Comparison of ENCODE assay signal across 12 cellular contexts in the genomic region with DNA sequence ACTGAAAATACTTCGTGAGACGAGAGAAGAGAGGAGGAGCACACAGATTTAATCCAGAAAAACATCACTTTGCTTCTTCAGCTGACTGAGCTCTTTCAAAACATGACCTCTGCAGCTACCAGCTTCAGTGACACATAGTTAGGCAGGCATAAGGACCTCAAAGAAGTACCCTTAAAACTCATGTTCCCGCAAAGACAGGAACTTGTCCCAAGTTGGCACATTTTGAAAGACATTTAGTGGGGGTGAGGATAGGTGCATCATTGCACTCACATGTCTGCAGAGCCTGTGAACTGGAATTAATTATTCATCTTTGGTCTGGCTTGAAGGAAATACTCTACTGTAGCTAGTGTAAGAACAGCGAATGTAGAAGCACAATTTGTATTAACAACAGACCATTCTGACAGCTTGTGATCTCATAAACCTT.
DNase-seq lines count a peak whose midpoint lies in the region; ATAC-seq, FAIRE-seq and TF ChIP-seq lines count a peak whose summit lies in the region.
"Had no signal": no experiment of that assay in that cellular context is flagged by ENCODE, and none has a peak within 500 bp of the region (broad histone marks: within the 10 kb centered on the region; RNA-seq: fewer than 3 reads in every experiment).

No MANE protein-coding gene starts in this region.

- peaks cover 4 to 8% of the 10 kb centered on the region in 2 donors for H3K9me3 Mint-ChIP-seq in activated T-cell treated with anti-CD3 and anti-CD28 coated beads, Interleukin-2, amount 50 U/mL, for 72 hours

- H3K79me2 ChIP-seq in smooth muscle cell (ENCODE audit: low read depth) (peaks cover 31% of the 10 kb centered on the region), PC-9 (ENCODE audit: low read depth) (no peaks in the 10 kb centered on the region)

- peaks cover 18% of the 10 kb centered on the region for H3K4me1 ChIP-seq in adipocyte (ENCODE audit: control insufficient read depth, insufficient read depth, low read length)
- peaks cover 0 to 9% of the 10 kb centered on the region in 2 donors for H3K4me1 ChIP-seq in kidney (ENCODE audit: control insufficient read depth in 1 of 2, insufficient read depth in 1 of 2, low read depth in 1 of 2, low read length in 2 of 2)
- peaks cover 26% of the 10 kb centered on the region for H3K4me1 ChIP-seq in smooth muscle cell (ENCODE audit: low read depth)
- H3K4me1 ChIP-seq in PC-9 (replicated peaks; ENCODE audit: insufficient read depth), result no peaks in the 10 kb centered on the region

- H3K27ac ChIP-seq in kidney (ENCODE audit: low read depth in 2 of 2, low read length in 2 of 2) (no peak overlapping the region), smooth muscle cell (ENCODE audit: low read depth) (peak overlapping the region; percentile 49), PC-9 (no peak overlapping the region), WERI-Rb-1 (no peak overlapping the region)

- no peak for TF ChIP-seq CTCF in kidney (IDR thresholded peaks at IDR 0.05; ENCODE audit: borderline replicate concordance, extremely low read depth, insufficient read depth)
- TF ChIP-seq CTCF in smooth muscle cell (IDR thresholded peaks at IDR 0.05; ENCODE audit: borderline replicate concordance, insufficient read depth, poor library complexity, severe bottlenecking), result no peak
- no peak for TF ChIP-seq CTCF in PC-9 (conservative IDR thresholded peaks at IDR 0.05)
- TF ChIP-seq CTCF in WERI-Rb-1 (IDR thresholded peaks at IDR 0.05; ENCODE audit: low read depth, low read length), result no peak

- H3K9ac ChIP-seq in adipocyte (ENCODE audit: low read length) (peak overlapping the region; percentile 27), kidney (ENCODE audit: low read length in 2 of 2) (no peak overlapping the region), smooth muscle cell (ENCODE audit: low read depth) (peak overlapping the region; percentile 10)

- H3K4me3 Mint-ChIP-seq in activated T-cell treated with anti-CD3 and anti-CD28 coated beads, Interleukin-2, amount 50 U/mL, for 72 hours, result no peak overlapping the region
- H3K4me3 Mint-ChIP-seq: stimulated activated effector memory CD8-positive, alpha-beta T cell treated with anti-CD3 and anti-CD28 coated beads, Interleukin-12 subunit alpha, Interleukin-12 subunit beta, amount 100 ng/mL, for 72 hours had no signal

- BruUV-seq in PC-9 (replicated peaks; lab: Mats Ljungman, UMichigan), result no TSS peak

- H3K9me3 ChIP-seq in adipocyte (ENCODE audit: control insufficient read depth, low read length), result peaks cover 2% of the 10 kb centered on the region
- no peaks in the 10 kb centered on the region for H3K9me3 ChIP-seq in kidney (ENCODE audit: control insufficient read depth in 1 of 2, low read length in 2 of 2)
- H3K9me3 ChIP-seq in smooth muscle cell (replicated peaks; ENCODE audit: low read depth), result no peaks in the 10 kb centered on the region
- H3K9me3 ChIP-seq in PC-9 (ENCODE audit: insufficient read depth, low read depth), result no peaks in the 10 kb centered on the region
- peaks cover 4% of the 10 kb centered on the region for H3K9me3 ChIP-seq in WERI-Rb-1 (ENCODE audit: severe bottlenecking)

- intact Hi-C loops in kidney (cut with DNase I) (no loop called here), PC-9 (cut with micrococcal nuclease; ENCODE audit: unreplicated experiment) (no loop called here)

- no peak overlapping the region for H2AFZ ChIP-seq in smooth muscle cell (ENCODE audit: low read depth)
- no peak overlapping the region for H2AFZ ChIP-seq in PC-9

- H3K27me3 ChIP-seq in adipocyte (replicated peaks; ENCODE audit: control insufficient read depth, insufficient read depth, low read length) (no peaks in the 10 kb centered on the region), smooth muscle cell (ENCODE audit: low read depth) (no peaks in the 10 kb centered on the region), PC-9 (ENCODE audit: insufficient read depth, low read depth) (no peaks in the 10 kb centered on the region), WERI-Rb-1 (ENCODE audit: insufficient read depth, low read depth, severe bottlenecking) (no peaks in the 10 kb centered on the region)

- POLR2A ChIA-PET in PC-9 (lab: Charles Lee; ENCODE audit: unreplicated experiment), result interaction anchor here (0.6 kb wide), 1 partner anchor 332 kb away, joined by 5 read pairs; no protein-coding TSS in a partner anchor

- WGBS in smooth muscle cell (ENCODE audit: low lambda C conversion rate), result 49% methylated on average over 4 of the region's 4 CpGs

- H3K4me3 ChIP-seq in adipocyte (ENCODE audit: low read length), result peak overlapping the region; percentile 54
- H3K4me3 ChIP-seq in kidney (ENCODE audit: low read length in 2 of 2), result peak overlapping the region; percentile 1 to 5
- H3K4me3 ChIP-seq in smooth muscle cell, result no peak overlapping the region
- no peak overlapping the region for H3K4me3 ChIP-seq in PC-9
- no peak overlapping the region for H3K4me3 ChIP-seq in WERI-Rb-1 (ENCODE audit: low read depth, low read length)
- H3K4me3 ChIP-seq: K562 had no signal

- peaks cover 15% of the 10 kb centered on the region for H3K4me1 Mint-ChIP-seq in activated T-cell treated with anti-CD3 and anti-CD28 coated beads, Interleukin-2, amount 50 U/mL, for 72 hours (ENCODE audit: low read depth)

- no peak overlapping the region for H3K27ac Mint-ChIP-seq in activated T-cell treated with anti-CD3 and anti-CD28 coated beads, Interleukin-2, amount 50 U/mL, for 72 hours
- H3K27ac Mint-ChIP-seq: stimulated activated effector memory CD8-positive, alpha-beta T cell treated with anti-CD3 and anti-CD28 coated beads, Interleukin-12 subunit alpha, Interleukin-12 subunit beta, amount 100 ng/mL, for 72 hours had no signal

- H4K20me1 ChIP-seq in smooth muscle cell (ENCODE audit: low read depth) (peaks cover 36% of the 10 kb centered on the region), PC-9 (ENCODE audit: insufficient read depth) (no peaks in the 10 kb centered on the region; the same call in 1 of the 2 replicates)

- DNase-seq in HT1080 (ENCODE audit: low read depth) (peak; percentile 32), adipocyte (ENCODE audit: low read depth) (peak; percentile 48), kidney (no peak), smooth muscle cell (lab: John Stamatoyannopoulos, UW; ENCODE audit: unreplicated experiment) (no peak), PC-9 (no peak), SIG-M5 (lab: John Stamatoyannopoulos, UW) (no peak), WERI-Rb-1 (no peak)
- DNase-seq in activated T-cell treated with anti-CD3 and anti-CD28 coated beads, Interleukin-2, amount 50 U/mL, for 72 hours, result no peak
- DNase-seq: activated CD4-positive, alpha-beta T cell treated with anti-CD3 and anti-CD28 coated beads for 4 hours; anterior cingulate cortex had no signal

- CTCF ChIA-PET in PC-9 (lab: Charles Lee), result no interaction called here

- ATAC-seq in activated T-cell treated with anti-CD3 and anti-CD28 coated beads, Interleukin-2, amount 50 U/mL, for 72 hours (replicated peaks in 1 of 2), result no peak
- ATAC-seq: K562; stimulated activated effector memory CD8-positive, alpha-beta T cell treated with anti-CD3 and anti-CD28 coated beads, Interleukin-12 subunit alpha, Interleukin-12 subunit beta, amount 100 ng/mL, for 72 hours had no signal

- H3K4me2 ChIP-seq in smooth muscle cell (peak overlapping the region; percentile 62), PC-9 (no peak overlapping the region)

- FAIRE-seq in kidney (lab: Jason Lieb, UNC), result no peak
- FAIRE-seq: K562 had no signal

- no peaks in the 10 kb centered on the region for H3K27me3 Mint-ChIP-seq in activated T-cell treated with anti-CD3 and anti-CD28 coated beads, Interleukin-2, amount 50 U/mL, for 72 hours (ENCODE audit: low read depth)

- H3F3A ChIP-seq in smooth muscle cell (ENCODE audit: low read depth) (peaks cover 15% of the 10 kb centered on the region), PC-9 (ENCODE audit: insufficient read depth, low read depth) (no peaks in the 10 kb centered on the region)

- H3K36me3 ChIP-seq in adipocyte (ENCODE audit: control insufficient read depth, insufficient read depth, low read length, severe bottlenecking) (no peaks in the 10 kb centered on the region), kidney (ENCODE audit: control insufficient read depth in 1 of 2, insufficient read depth in 2 of 2, low read length in 2 of 2) (no peaks in the 10 kb centered on the region), smooth muscle cell (ENCODE audit: low read depth) (no peaks in the 10 kb centered on the region), PC-9 (ENCODE audit: low read depth) (no peaks in the 10 kb centered on the region), WERI-Rb-1 (no peaks in the 10 kb centered on the region)

- H3K36me3 Mint-ChIP-seq in activated T-cell treated with anti-CD3 and anti-CD28 coated beads, Interleukin-2, amount 50 U/mL, for 72 hours (ENCODE audit: insufficient read depth in 2 of 2), result peaks cover 2 to 8% of the 10 kb centered on the region in 2 donors
- H3K36me3 Mint-ChIP-seq: stimulated activated effector memory CD8-positive, alpha-beta T cell treated with anti-CD3 and anti-CD28 coated beads, Interleukin-12 subunit alpha, Interleukin-12 subunit beta, amount 100 ng/mL, for 72 hours had no signal

- H3K9me2 ChIP-seq in PC-9 (ENCODE audit: insufficient read depth), result no peaks in the 10 kb centered on the region

Comparison
In these comparisons a context has a peak if more than half of its experiments do, and no peak if none do; other contexts are left out.
1. DNase-seq: peak in HT1080 (single experiment) and adipocyte (single experiment); none in kidney (single experiment), smooth muscle cell (single experiment), PC-9 (0 of 2), activated T-cell treated with anti-CD3 and anti-CD28 coated beads, Interleukin-2, amount 50 U/mL, for 72 hours (0 of 2), SIG-M5 (single experiment) and WERI-Rb-1 (single experiment).
2. H3K4me3 ChIP-seq: peak in adipocyte (single experiment) and kidney (2 of 2); none in smooth muscle cell (single experiment), PC-9 (single experiment) and WERI-Rb-1 (single experiment).
3. H3K9ac ChIP-seq: peak in adipocyte (single experiment) and smooth muscle cell (single experiment); none in kidney (0 of 2).